1 cellular context compared by ENCODE assay signal in genomic region chr11:35158371-35159081, GRCh38.
TF ChIP-seq lines count a peak whose summit lies in the region.

No MANE protein-coding gene starts in this region.

TF ChIP-seq in WTC11, 78 proteins besides CTCF, POLR2A, EP300 and RAD21 (continued from another document):
- TF ChIP-seq PRDM15 (CRISPR knock-in tag; IDR thresholded peaks at IDR 0.05): no peak
- TF ChIP-seq JUN (CRISPR knock-in tag; IDR thresholded peaks at IDR 0.05): no peak
- TF ChIP-seq FOXP1 (CRISPR knock-in tag; IDR thresholded peaks at IDR 0.05; ENCODE audit: borderline replicate concordance): no peak
- TF ChIP-seq OVOL2 (CRISPR knock-in tag; IDR thresholded peaks at IDR 0.05; ENCODE audit: borderline replicate concordance): no peak
- TF ChIP-seq NFYB (CRISPR knock-in tag; conservative IDR thresholded peaks at IDR 0.05; ENCODE audit: low read depth): no peak
